In the genomic region with DNA sequence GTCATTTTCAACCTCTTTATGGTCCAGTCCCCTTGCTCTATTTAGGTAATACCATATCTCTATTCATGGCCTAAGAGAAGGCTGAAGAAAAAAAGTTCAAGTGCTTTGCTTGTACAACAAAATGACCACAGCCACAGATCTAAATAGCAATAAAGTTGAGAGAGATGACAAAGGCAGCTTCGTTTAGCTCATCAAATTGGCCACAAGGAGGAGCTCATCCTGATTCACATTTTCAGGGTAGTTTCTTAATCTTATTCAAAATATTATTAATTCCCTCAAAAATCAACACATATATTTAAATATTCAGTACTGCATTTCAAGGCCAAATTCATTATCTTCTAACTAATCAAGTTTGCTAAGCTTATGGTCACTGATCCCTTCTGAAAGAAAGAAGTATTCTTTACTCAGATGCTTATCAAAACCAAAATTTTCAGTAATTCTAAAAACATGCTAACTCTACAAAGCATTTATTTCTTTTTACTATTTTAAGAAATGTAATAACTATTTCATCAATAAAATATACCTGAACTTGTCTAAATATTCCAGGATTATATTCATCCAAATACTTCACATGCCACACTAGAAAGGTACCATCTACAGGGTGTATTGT, we compare ENCODE assay signal across 9 cellular contexts.
DNase-seq lines count a peak whose midpoint lies in the region; ATAC-seq, FAIRE-seq and TF ChIP-seq lines count a peak whose summit lies in the region.
"Had no signal": no experiment of that assay in that cellular context is flagged by ENCODE, and none has a peak within 500 bp of the region (broad histone marks: within the 10 kb centered on the region; RNA-seq: fewer than 3 reads in every experiment).

No MANE protein-coding gene starts in this region.

- TF ChIP-seq POLR2A in heart left ventricle (IDR thresholded peaks at IDR 0.05) = no peak

- H3K9me3 ChIP-seq in heart left ventricle = no peaks in the 10 kb centered on the region

- intact Hi-C loops in heart left ventricle (cut with DNase I) = no loop called here
- intact Hi-C loops in left cardiac atrium (cut with DNase I) = no loop called here

- no peaks in the 10 kb centered on the region for H3K27me3 ChIP-seq in heart left ventricle

- peak in 10 of 12 donors; percentile 6 to 51 (median 36) for TF ChIP-seq CTCF in heart left ventricle (IDR thresholded peaks at IDR 0.05)
- TF ChIP-seq CTCF in RWPE1 (conservative IDR thresholded peaks at IDR 0.05; ENCODE audit: low read depth) = peak; percentile 67

- FAIRE-seq in urothelium cell line (lab: Jason Lieb, UNC) = no peak

- DNase-seq in heart left ventricle (no peak), left cardiac atrium (no peak), RWPE1 (ENCODE audit: low spot score) (peak; percentile 23), glomerular endothelial cell (ENCODE audit: extremely low read depth, low read depth, low spot score) (peak; percentile 16), urothelium cell line (ENCODE audit: low spot score) (peak; percentile 6), NCI-H526 treated with DMSO at 0.1 percent for 48 hours (lab: John Stamatoyannopoulos, UW) (no peak), NCI-H226 (no peak)
- DNase-seq in activated T-cell treated with anti-CD3 and anti-CD28 coated beads, Interleukin-2, amount 50 U/mL, for 1 hour = no peak
- DNase-seq: activated B cell treated with CpG ODN at 0.5 μM for 24 hours had no signal

- H3K36me3 ChIP-seq in heart left ventricle = peaks cover 0 to 61% (median 7%) of the 10 kb centered on the region in 9 donors

- H3K4me1 ChIP-seq in heart left ventricle = no peaks in the 10 kb centered on the region

- H3K27ac ChIP-seq in heart left ventricle (no peak overlapping the region), RWPE1 (no peak overlapping the region)

- CTCF ChIA-PET in RWPE1 (lab: Yijun Ruan, JAX) = interaction anchor here (0.5 to 1.1 kb wide), 10 partner anchors 9 to 498 kb away, joined by 3 to 9 read pairs (median 3); no protein-coding TSS in a partner anchor

- ATAC-seq in heart left ventricle (no peak), left cardiac atrium (no peak)

- 20 to 37% (median 25%) methylated on average over 1 of the region's 1 CpG for WGBS in heart left ventricle, 4 donors

- H3K4me3 ChIP-seq in heart left ventricle = no peak overlapping the region

- POLR2A ChIA-PET in RWPE1 (lab: Yijun Ruan, JAX; ENCODE audit: low non-redundant PET) = no interaction called here

Comparison
In these comparisons a context has a peak if more than half of its experiments do, and no peak if none do; other contexts are left out.
1. DNase-seq: peak in RWPE1 (single experiment), glomerular endothelial cell (single experiment) and urothelium cell line (single experiment); none in heart left ventricle (0 of 5), left cardiac atrium (single experiment), NCI-H526 treated with DMSO at 0.1 percent for 48 hours (single experiment), activated T-cell treated with anti-CD3 and anti-CD28 coated beads, Interleukin-2, amount 50 U/mL, for 1 hour (single experiment) and NCI-H226 (single experiment).